Comparison of ENCODE assay signal across 8 cellular contexts in the genomic region with DNA sequence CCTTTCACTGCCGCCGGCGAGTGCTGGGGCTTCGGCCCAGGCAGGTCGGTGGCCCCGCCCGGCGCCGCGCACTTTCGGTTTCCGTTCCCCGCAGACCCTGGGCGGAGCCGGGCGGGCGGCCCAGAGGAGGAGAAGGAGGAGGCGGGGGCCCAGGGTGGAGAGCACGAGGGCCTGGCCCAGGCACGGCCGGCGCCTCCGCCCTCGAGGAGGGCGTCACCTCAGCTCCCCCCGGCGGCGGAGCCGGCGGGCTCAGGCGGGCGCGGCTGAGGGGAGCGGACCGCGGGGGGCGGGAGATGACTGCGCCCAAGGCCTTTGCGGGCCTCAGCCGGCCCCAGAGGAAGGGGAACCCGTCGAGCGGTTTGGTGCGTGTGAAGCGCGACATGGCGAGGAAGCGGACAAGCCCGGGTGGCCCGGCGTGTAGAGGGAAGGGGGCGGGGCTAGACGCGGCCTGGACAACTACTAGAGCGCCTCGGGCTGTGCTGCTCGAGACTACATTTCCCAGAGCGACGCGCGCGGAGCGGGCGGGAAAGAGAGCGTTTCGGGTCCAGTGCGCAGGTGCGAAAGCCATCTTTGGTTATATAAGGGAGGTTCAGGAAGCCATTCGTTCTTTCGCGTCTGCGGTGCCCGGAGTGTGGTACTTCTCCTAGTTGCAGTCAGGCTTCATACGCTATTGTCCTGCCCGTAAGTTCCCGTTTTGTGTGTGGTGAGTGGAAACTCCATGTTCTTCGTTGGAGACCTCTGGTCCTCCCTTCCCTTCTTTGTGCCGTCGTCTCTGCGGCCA. TPM values are rescaled to one million over a fixed set of nuclear protein-coding genes. Genes with fewer than 3 reads are reported as not detected.
DNase-seq lines count a peak whose midpoint lies in the region; ATAC-seq, FAIRE-seq and TF ChIP-seq lines count a peak whose summit lies in the region.

A gene (minus strand): TSS at position 22 of the 781 bp plus-strand sequence. CDS start 2,218 bp downstream, outside the sequence.

- H3K27me3 Mint-ChIP-seq in natural killer cell treated with Interleukin-12 subunit alpha and Interleukin-12 subunit beta and Interleukin-15 and Interleukin-18, amount 100 ng/mL, for 72 hours = no peaks in the 10 kb centered on the region

- no peak for FAIRE-seq in H54 (lab: Jason Lieb, UNC)

- DNase-seq in EL = peak; percentile 99
- DNase-seq in H54 (ENCODE audit: insufficient read length, low spot score) = peak; percentile 88
- peak; percentile 97 for DNase-seq in activated T-helper 9 cell treated with anti-CD3 and anti-CD28 coated beads, Interleukin-2, amount 50 U/mL, for 16 hours (ENCODE audit: low read depth)
- DNase-seq in fibroblast of peridontal ligament (ENCODE audit: extremely low read depth) = peak; percentile 97
- peak; percentile 99 for DNase-seq in natural killer cell treated with Interleukin-12 subunit alpha and Interleukin-12 subunit beta and Interleukin-15 and Interleukin-18, amount 100 ng/mL, for 72 hours (ENCODE audit: low spot score)
- DNase-seq in stimulated activated naive CD8-positive, alpha-beta T cell treated with anti-CD3 and anti-CD28 coated beads, Interleukin-15, Interleukin-2, amounts not matched to agents 100 U/mL and 50 U/mL, for 24 hours = peak; percentile 99

- H3F3A ChIP-seq in Loucy (ENCODE audit: low read depth) = no peaks in the 10 kb centered on the region

- peak within 1 kb of the TSS; percentile 69 for H2AFZ ChIP-seq in Loucy (ENCODE audit: low read length)

- H3K4me2 ChIP-seq in Loucy (ENCODE audit: low read depth, low read length, poor library complexity, severe bottlenecking) = peak within 1 kb of the TSS; percentile 91

- peaks cover 4% of the 10 kb centered on the region; the same call in 1 of the 2 replicates for H3K9me3 ChIP-seq in Loucy (ENCODE audit: insufficient read depth, low read depth, low read length)

- peaks cover 63 to 76% of the 10 kb centered on the region in 2 donors for H3K4me1 Mint-ChIP-seq in natural killer cell treated with Interleukin-12 subunit alpha and Interleukin-12 subunit beta and Interleukin-15 and Interleukin-18, amount 100 ng/mL, for 72 hours (ENCODE audit: low read depth in 2 of 2)

- ATAC-seq in natural killer cell treated with Interleukin-12 subunit alpha and Interleukin-12 subunit beta and Interleukin-15 and Interleukin-18, amount 100 ng/mL, for 72 hours = peak; percentile 93
- ATAC-seq in stimulated activated naive CD8-positive, alpha-beta T cell treated with anti-CD3 and anti-CD28 coated beads, Interleukin-15, Interleukin-2, amounts not matched to agents 100 U/mL and 50 U/mL, for 24 hours = peak; percentile 81

- H3K9ac ChIP-seq in Loucy (ENCODE audit: low read depth, low read length, poor library complexity, severe bottlenecking) = peak within 1 kb of the TSS; percentile 99

- peaks cover 6% of the 10 kb centered on the region for H3K27me3 ChIP-seq in Loucy (ENCODE audit: insufficient read depth, low read length, poor library complexity, severe bottlenecking)

- H3K4me3 Mint-ChIP-seq in natural killer cell treated with Interleukin-12 subunit alpha and Interleukin-12 subunit beta and Interleukin-15 and Interleukin-18, amount 100 ng/mL, for 72 hours = peak within 1 kb of the TSS; percentile 99

- H3K79me2 ChIP-seq in Loucy (ENCODE audit: insufficient read depth, low read length) = peaks cover 81% of the 10 kb centered on the region

- peak within 1 kb of the TSS; percentile 98 for H3K4me3 ChIP-seq in Loucy (ENCODE audit: low read length, poor library complexity, severe bottlenecking)

- peaks cover 65% of the 10 kb centered on the region for H4K20me1 ChIP-seq in Loucy (ENCODE audit: insufficient read depth, low read length, poor library complexity, severe bottlenecking)

- TF ChIP-seq CTCF in Loucy (conservative IDR thresholded peaks at IDR 0.05; ENCODE audit: low read length) = no peak

- peaks cover 75% of the 10 kb centered on the region for H3K36me3 Mint-ChIP-seq in natural killer cell treated with Interleukin-12 subunit alpha and Interleukin-12 subunit beta and Interleukin-15 and Interleukin-18, amount 100 ng/mL, for 72 hours

- TF ChIP-seq POLR2A in H54 (IDR thresholded peaks at IDR 0.05; ENCODE audit: low read depth, low read length) (peak; percentile 100), Raji (IDR thresholded peaks at IDR 0.05; ENCODE audit: insufficient read depth, low read depth, low read length) (peak; percentile 100)

- H3K4me1 ChIP-seq in Loucy (ENCODE audit: insufficient read depth, low read length, poor library complexity, severe bottlenecking) = peaks cover 51% of the 10 kb centered on the region

- H3K27ac Mint-ChIP-seq in natural killer cell treated with Interleukin-12 subunit alpha and Interleukin-12 subunit beta and Interleukin-15 and Interleukin-18, amount 100 ng/mL, for 72 hours = peak within 1 kb of the TSS; percentile 99 to 100

- peaks cover 10% of the 10 kb centered on the region for H3K9me3 Mint-ChIP-seq in natural killer cell treated with Interleukin-12 subunit alpha and Interleukin-12 subunit beta and Interleukin-15 and Interleukin-18, amount 100 ng/mL, for 72 hours

- peaks cover 45% of the 10 kb centered on the region for H3K36me3 ChIP-seq in Loucy (ENCODE audit: insufficient read depth, low read length)

- H3K9me2 ChIP-seq in Loucy (replicated peaks; ENCODE audit: low read depth, low read length) = no peaks in the 10 kb centered on the region

RNA-seq across cellular contexts. Expression of the gene that starts here (rescaled TPM):
- 10 to 100 TPM; 52.9 to 62.9 TPM for total RNA-seq in natural killer cell treated with Interleukin-12 subunit alpha and Interleukin-12 subunit beta and Interleukin-15 and Interleukin-18, amount 100 ng/mL, for 72 hours

Comparison
In these comparisons a context has a peak if more than half of its experiments do, and no peak if none do; other contexts are left out.
1. Peak in every context shown above with its lines: DNase-seq, ATAC-seq and H3K4me3 ChIP-seq.